In the genomic region with DNA sequence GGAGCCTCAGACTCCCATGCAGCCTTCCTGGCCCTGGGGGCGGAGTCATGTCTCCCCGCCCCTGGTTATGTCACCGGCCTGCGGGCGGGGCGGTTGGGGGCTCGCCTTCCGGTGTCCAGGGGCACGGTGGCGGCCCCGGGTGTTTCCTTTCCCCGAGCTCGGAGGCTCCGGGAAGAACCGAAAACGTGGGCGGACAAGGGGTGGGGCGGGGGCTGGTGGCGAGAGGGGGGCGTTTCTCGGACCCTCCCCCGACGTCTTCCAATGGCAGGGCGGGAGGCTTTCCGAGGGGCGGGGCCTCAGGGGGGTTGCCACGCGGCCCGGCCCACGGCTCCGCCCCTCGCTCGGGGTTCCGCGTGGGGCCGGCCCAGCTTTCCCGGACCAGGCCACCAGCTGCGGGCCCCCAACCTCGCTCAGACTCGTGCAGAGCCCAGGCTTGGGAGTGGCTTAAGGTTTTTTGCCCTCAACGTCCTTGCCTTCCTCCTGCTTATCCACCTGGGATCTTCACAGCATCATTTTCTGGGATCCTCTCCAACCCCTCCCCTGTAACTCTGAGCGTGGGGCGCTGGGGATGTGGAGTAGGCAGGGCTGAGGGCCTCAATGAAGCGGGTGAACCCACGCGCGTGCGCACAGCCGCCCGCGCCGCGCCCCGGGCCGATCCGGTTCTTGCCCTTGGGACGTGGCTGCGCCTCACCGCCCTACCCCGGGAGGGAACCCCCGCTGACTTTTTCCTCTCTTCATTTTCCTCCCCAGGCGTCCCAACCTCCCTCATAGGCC, we compare ENCODE assay signal across 8 cellular contexts. TPM values are rescaled to one million over a fixed set of nuclear protein-coding genes. Genes with fewer than 3 reads are reported as not detected.
DNase-seq lines count a peak whose midpoint lies in the region; ATAC-seq and TF ChIP-seq lines count a peak whose summit lies in the region.

No MANE protein-coding gene starts in this region.

- H3K9me3 ChIP-seq in BE2C (no peaks in the 10 kb centered on the region), neutrophil (no peaks in the 10 kb centered on the region)

- peak; percentile 64 for ATAC-seq in GM18867 (IDR thresholded peaks at IDR 0.05; ENCODE audit: unreplicated experiment)
- peak; percentile 60 for ATAC-seq in HG03097 (IDR thresholded peaks at IDR 0.05; ENCODE audit: low FRiP score, unreplicated experiment)
- peak; percentile 79 for ATAC-seq in foreskin keratinocyte

- H3K4me3 ChIP-seq in BE2C (ENCODE audit: low read depth, low read length) (peak overlapping the region; percentile 72), neutrophil (ENCODE audit: low read depth in 1 of 2, low read length in 1 of 2) (peak overlapping the region; percentile 60 to 73)

- H3K36me3 ChIP-seq in BE2C (no peaks in the 10 kb centered on the region), neutrophil (no peaks in the 10 kb centered on the region)

- H3K27me3 ChIP-seq in BE2C (peaks cover 64% of the 10 kb centered on the region), foreskin keratinocyte (peaks cover 81% of the 10 kb centered on the region), neutrophil (peaks cover 100% of the 10 kb centered on the region)

- no peak overlapping the region for H3K27ac ChIP-seq in foreskin keratinocyte
- no peak overlapping the region for H3K27ac ChIP-seq in neutrophil

- TF ChIP-seq CTCF in BE2C (IDR thresholded peaks at IDR 0.05; ENCODE audit: low read depth, low read length) (no peak), foreskin keratinocyte (conservative IDR thresholded peaks at IDR 0.05) (no peak), neutrophil (IDR thresholded peaks at IDR 0.05) (no peak)

- H3K4me1 ChIP-seq in BE2C (no peaks in the 10 kb centered on the region), foreskin keratinocyte (no peaks in the 10 kb centered on the region), neutrophil (ENCODE audit: control insufficient read depth in 1 of 2, insufficient read depth in 1 of 2, low read depth in 1 of 2, low read length in 1 of 2) (peaks cover 38 to 47% of the 10 kb centered on the region in 2 experiments)

- DNase-seq in BE2C (peak; percentile 92), NCI-H460 (ENCODE audit: extremely low read depth, low read depth) (peak; percentile 58), foreskin keratinocyte (no peak), activated gamma-delta T cell treated with Interleukin-2 at 50 U/mL for 16 hours (no peak)
- DNase-seq in activated CD8-positive, alpha-beta memory T cell treated with anti-CD3 and anti-CD28 coated beads, Interleukin-2, amount 50 U/mL, for 48 hours = peak; percentile 83

RNA-seq across cellular contexts. Expression of a gene that starts 2.1 kb away (rescaled TPM):
- 0.36 TPM for polyA plus RNA-seq in BE2C (2012; ENCODE audit: insufficient read depth, insufficient read length, low read depth)
- total RNA-seq in NCI-H460 (2014; rRNA removed; shearing (Covaris generic)) = 7.4 and 9.6 TPM in 2 replicates
- polyA plus RNA-seq in NCI-H460 (2014; cell fraction: nucleus; rRNA removed) = 1.6 and 3.0 TPM in 2 replicates
- total RNA-seq in foreskin keratinocyte = not detected in 2 replicates
- polyA plus RNA-seq in foreskin keratinocyte = not detected in 2 replicates

Comparison
In these comparisons a context has a peak if more than half of its experiments do, and no peak if none do; other contexts are left out.
1. DNase-seq: peak in BE2C (single experiment), NCI-H460 (single experiment) and activated CD8-positive, alpha-beta memory T cell treated with anti-CD3 and anti-CD28 coated beads, Interleukin-2, amount 50 U/mL, for 48 hours (single experiment); none in foreskin keratinocyte (0 of 2) and activated gamma-delta T cell treated with Interleukin-2 at 50 U/mL for 16 hours (single experiment).
2. Peak in every context shown above with its lines, with median percentiles within 50 percentile points of each other: ATAC-seq.